ENCODE assay signal across 2 cellular contexts in genomic region chr20:34898129-34898528, GRCh38.
TF ChIP-seq lines count a peak whose summit lies in the region.

No MANE protein-coding gene starts in this region.

TF ChIP-seq in K562, 482 proteins besides CTCF, POLR2A, EP300 and RAD21:
- TF ChIP-seq NFYB (IDR thresholded peaks at IDR 0.05; ENCODE audit: extremely low read depth, insufficient read length) = peak; percentile 18

TF ChIP-seq in HepG2, 621 proteins besides CTCF, POLR2A, EP300 and RAD21:
- peak; percentile 67 for TF ChIP-seq NFYC (CRISPR knock-in tag; IDR thresholded peaks at IDR 0.05)
- TF ChIP-seq NFYB (CRISPR knock-in tag; IDR thresholded peaks at IDR 0.05) = peak; percentile 75
